21 cellular contexts compared by ENCODE assay signal in the genomic region with DNA sequence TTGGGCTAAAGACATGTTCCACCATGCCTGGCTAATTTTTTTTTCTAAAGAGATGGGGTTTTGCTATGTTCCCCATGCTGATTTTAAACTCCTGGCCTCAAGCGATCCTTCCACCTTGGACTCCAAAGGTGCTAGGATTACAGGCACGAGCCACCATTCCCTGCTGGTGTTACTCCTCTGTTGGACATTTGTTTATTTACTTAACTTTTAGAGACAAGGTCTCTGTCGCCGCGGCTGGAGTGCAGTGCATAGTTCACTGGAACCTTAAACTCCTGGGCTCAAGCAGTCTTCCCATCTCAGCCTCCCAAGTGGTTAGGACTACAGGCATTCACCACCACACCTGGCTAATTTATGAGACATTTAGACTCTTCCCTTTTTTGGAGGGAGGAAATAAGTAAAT. TPM values are rescaled to one million over a fixed set of nuclear protein-coding genes. Genes with fewer than 3 reads are reported as not detected.
DNase-seq lines count a peak whose midpoint lies in the region; ATAC-seq, FAIRE-seq and TF ChIP-seq lines count a peak whose summit lies in the region.
"Had no signal": no experiment of that assay in that cellular context is flagged by ENCODE, and none has a peak within 500 bp of the region (broad histone marks: within the 10 kb centered on the region; RNA-seq: fewer than 3 reads in every experiment).

No MANE protein-coding gene starts in this region.

- H3K9me3 Mint-ChIP-seq in chondrocyte (ENCODE audit: low read depth) (no peaks in the 10 kb centered on the region), progenitor cell of endocrine pancreas (ENCODE audit: low read depth) (no peaks in the 10 kb centered on the region)
- no peaks in the 10 kb centered on the region for H3K9me3 Mint-ChIP-seq in activated CD4-positive, alpha-beta memory T cell treated with anti-CD3 and anti-CD28 coated beads for 36 hours
- H3K9me3 Mint-ChIP-seq: CD4-positive, alpha-beta T cell; IgD-negative memory B cell had no signal

- in situ Hi-C loops in HepG2 (cut with HindIII; ENCODE audit: extremely low pct_ligation_motif_present, low pct_unique_long_range_greater_than_20kb): no loop called here

- H3K4me3 Mint-ChIP-seq in chondrocyte (ENCODE audit: unreplicated experiment) (no peak overlapping the region), progenitor cell of endocrine pancreas (ENCODE audit: low read depth) (no peak overlapping the region)
- no peak overlapping the region for H3K4me3 Mint-ChIP-seq in activated CD4-positive, alpha-beta memory T cell treated with anti-CD3 and anti-CD28 coated beads for 36 hours
- H3K4me3 Mint-ChIP-seq: CD4-positive, alpha-beta T cell; IgD-negative memory B cell had no signal

- no peak for TF ChIP-seq RAD21 in HepG2 (CRISPR knock-in tag; IDR thresholded peaks at IDR 0.05)

- TF ChIP-seq CTCF in chondrocyte (IDR thresholded peaks at IDR 0.05) (no peak), HepG2 (CRISPR knock-in tag; IDR thresholded peaks at IDR 0.05) (no peak), progenitor cell of endocrine pancreas (IDR thresholded peaks at IDR 0.05; ENCODE audit: unreplicated experiment) (no peak)

- no peaks in the 10 kb centered on the region for H3K9me3 ChIP-seq in HUES6 (ENCODE audit: control insufficient read depth, insufficient read depth, low read depth, low read length)
- H3K9me3 ChIP-seq in HepG2 (ENCODE audit: low read length): no peaks in the 10 kb centered on the region
- H3K9me3 ChIP-seq: Caco-2 had no signal

- no TSS peak for BruUV-seq in HepG2 (replicated peaks; lab: Mats Ljungman, UMichigan)

- H3K27ac ChIP-seq in HUES6 (ENCODE audit: low read depth, low read length): peak overlapping the region; percentile 23; the same call in 1 of the 2 replicates
- peak overlapping the region; percentile 40 for H3K27ac ChIP-seq in HepG2 (ENCODE audit: extremely low read length, insufficient read depth, low read length)
- H3K27ac ChIP-seq: C4-2B, HL-60 had no signal

- H2AFZ ChIP-seq in HepG2 (ENCODE audit: low read length): no peak overlapping the region

- ATAC-seq in HepG2: peak; percentile 87

- DNase-seq in chondrocyte (ENCODE audit: low spot score) (no peak), HepG2 (ENCODE audit: low spot score) (peak; percentile 31), progenitor cell of endocrine pancreas (ENCODE audit: low spot score, unreplicated experiment) (no peak), GM03348 (ENCODE audit: low spot score) (no peak), H4 (ENCODE audit: low spot score) (no peak), hippocampal formation (lab: John Stamatoyannopoulos, UW) (no peak)
- DNase-seq in activated CD4-positive, alpha-beta memory T cell treated with anti-CD3 and anti-CD28 coated beads for 36 hours: no peak
- DNase-seq: ACHN; AML-193; Caco-2; CD4-positive, alpha-beta T cell; HCEC 1CT; KBM-7 had no signal

- no peaks in the 10 kb centered on the region for H3K79me2 ChIP-seq in HepG2 (ENCODE audit: insufficient read depth, low read length)

- POLR2A ChIA-PET in HepG2 (lab: Yijun Ruan, JAX): interaction anchor here (1.7 kb wide), 1 partner anchor 39 kb away, joined by 3 read pairs; the partner anchor contains the start of gene CCAR1
- POLR2A ChIA-PET in activated CD4-positive, alpha-beta memory T cell treated with anti-CD3 and anti-CD28 coated beads for 36 hours (lab: Charles Lee): interaction anchor here (0.6 kb wide), 2 partner anchors 140 to 221 kb away, joined by 3 to 5 read pairs; no protein-coding TSS in a partner anchor

- TF ChIP-seq EP300 in HepG2 (IDR thresholded peaks at IDR 0.05; ENCODE audit: low read depth in 2 of 2, low read length in 2 of 2): no peak
- no peak for TF ChIP-seq EP300 in HepG2 (CRISPR knock-in tag; IDR thresholded peaks at IDR 0.05; ENCODE audit: borderline replicate concordance)

- peak; percentile 61 for FAIRE-seq in HepG2 (lab: Jason Lieb, UNC)
- FAIRE-seq: A204.1, D721Med, G401.6, H54 had no signal

- H3K27me3 Mint-ChIP-seq in chondrocyte (ENCODE audit: low read depth) (no peaks in the 10 kb centered on the region), progenitor cell of endocrine pancreas (no peaks in the 10 kb centered on the region)
- H3K27me3 Mint-ChIP-seq in activated CD4-positive, alpha-beta memory T cell treated with anti-CD3 and anti-CD28 coated beads for 36 hours: no peaks in the 10 kb centered on the region
- H3K27me3 Mint-ChIP-seq: CD4-positive, alpha-beta T cell; IgD-negative memory B cell had no signal

- H3K27ac Mint-ChIP-seq in chondrocyte (ENCODE audit: unreplicated experiment) (peak overlapping the region; percentile 17), progenitor cell of endocrine pancreas (peak overlapping the region; percentile 78)
- H3K27ac Mint-ChIP-seq in activated CD4-positive, alpha-beta memory T cell treated with anti-CD3 and anti-CD28 coated beads for 36 hours: no peak overlapping the region
- H3K27ac Mint-ChIP-seq: CD4-positive, alpha-beta T cell; IgD-negative memory B cell had no signal

- no peak for TF ChIP-seq POLR2A in HepG2 (IDR thresholded peaks at IDR 0.05; ENCODE audit: insufficient read depth in 1 of 2, low read depth in 2 of 2, low read length in 2 of 2)

- H3K4me1 ChIP-seq in HUES6 (ENCODE audit: control insufficient read depth, insufficient read depth, low read length) (no peaks in the 10 kb centered on the region), HepG2 (ENCODE audit: insufficient read depth, low read length) (peaks cover 18% of the 10 kb centered on the region)
- H3K4me1 ChIP-seq: Caco-2 had no signal

- CTCF ChIA-PET in HepG2 (lab: Yijun Ruan, JAX; ENCODE audit: low intra/inter-chr PET ratio, low total read pairs): no interaction called here
- CTCF ChIA-PET in activated CD4-positive, alpha-beta memory T cell treated with anti-CD3 and anti-CD28 coated beads for 36 hours (lab: Charles Lee): no interaction called here

- no peak overlapping the region for H3K4me3 ChIP-seq in HUES6 (ENCODE audit: low read depth, low read length)
- H3K4me3 ChIP-seq in HepG2 (replicated peaks in 1 of 3; ENCODE audit: insufficient read depth in 1 of 3, low read depth in 2 of 3, low read length in 3 of 3): no peak overlapping the region; a peak in 1 of 6 replicates

- H3K4me1 Mint-ChIP-seq in chondrocyte (ENCODE audit: low read depth): no peaks in the 10 kb centered on the region
- no peaks in the 10 kb centered on the region for H3K4me1 Mint-ChIP-seq in progenitor cell of endocrine pancreas (ENCODE audit: low read depth)
- no peaks in the 10 kb centered on the region for H3K4me1 Mint-ChIP-seq in activated CD4-positive, alpha-beta memory T cell treated with anti-CD3 and anti-CD28 coated beads for 36 hours (ENCODE audit: low read depth)

- peak overlapping the region; percentile 14; the same call in 1 of the 2 replicates for H3K4me2 ChIP-seq in HepG2 (ENCODE audit: low read depth, low read length)

- H3K9ac ChIP-seq in HUES6 (ENCODE audit: low read length) (no peak overlapping the region), HepG2 (ENCODE audit: insufficient read depth, low read depth, low read length) (no peak overlapping the region)

- H3K36me3 ChIP-seq in HUES6 (ENCODE audit: control insufficient read depth, insufficient read depth, low read length): peaks cover 94% of the 10 kb centered on the region
- peaks cover 13 to 62% of the 10 kb centered on the region in 2 experiments for H3K36me3 ChIP-seq in HepG2 (replicated peaks in 1 of 2; ENCODE audit: control insufficient read depth in 1 of 2, insufficient read depth in 2 of 2, low read length in 2 of 2)

- H3K27me3 ChIP-seq in HUES6 (ENCODE audit: control insufficient read depth, insufficient read depth, low read length) (no peaks in the 10 kb centered on the region), HepG2 (ENCODE audit: control insufficient read depth in 1 of 2, insufficient read depth in 2 of 2, low read length in 2 of 2) (no peaks in the 10 kb centered on the region)

- no peaks in the 10 kb centered on the region for H4K20me1 ChIP-seq in HepG2 (ENCODE audit: insufficient read depth, low read length)

- 22% methylated on average over 5 of the region's 5 CpGs for WGBS in HepG2 (ENCODE audit: low lambda C conversion rate)

- H3K36me3 Mint-ChIP-seq in chondrocyte (ENCODE audit: low read depth) (peaks cover 34% of the 10 kb centered on the region), progenitor cell of endocrine pancreas (ENCODE audit: insufficient read depth) (peaks cover 29% of the 10 kb centered on the region)
- peaks cover 29% of the 10 kb centered on the region for H3K36me3 Mint-ChIP-seq in activated CD4-positive, alpha-beta memory T cell treated with anti-CD3 and anti-CD28 coated beads for 36 hours

- intact Hi-C loops in HepG2 (cut with micrococcal nuclease; ENCODE audit: unreplicated experiment): loop anchor here (2.0 kb wide), 1 partner anchor 137 kb away; no protein-coding TSS in a partner anchor
- intact Hi-C loops in activated CD4-positive, alpha-beta memory T cell treated with anti-CD3 and anti-CD28 coated beads for 36 hours (cut with micrococcal nuclease): no loop called here

RNA-seq across cellular contexts. Expression of gene CCAR1, which starts 38.9 kb away (rescaled TPM):
- total RNA-seq in chondrocyte (46.2 to 57.6 TPM (median 54.8 TPM) in 3 replicates), HepG2 (2016; rRNA removed; fragmentation: Illumina TruSeq; extraction: Trizol) (81.6 and 104 TPM in 2 replicates), progenitor cell of endocrine pancreas (150 and 156 TPM in 2 replicates)
- 33.8 and 37.3 TPM in 2 replicates for total RNA-seq in HepG2 (2016; cell fraction: cytosol; rRNA removed; fragmentation: Illumina TruSeq; extraction: Trizol; ENCODE audit: low read depth)
- total RNA-seq in HepG2 (2016; cell fraction: insoluble cytoplasmic fraction; rRNA removed; fragmentation: Illumina TruSeq; extraction: Trizol): 77.0 and 96.0 TPM in 2 replicates
- total RNA-seq in HepG2 (2016; cell fraction: membrane; rRNA removed; fragmentation: Illumina TruSeq; extraction: Trizol): 31.6 and 34.4 TPM in 2 replicates
- total RNA-seq in HepG2 (2016; cell fraction: nucleus; rRNA removed; fragmentation: Illumina TruSeq; extraction: Trizol): 76.9 and 84.6 TPM in 2 replicates
- polyA plus RNA-seq in HepG2 (2011; rRNA removed): 54.2 and 74.5 TPM in 2 replicates
- 31.8 and 34.2 TPM in 2 replicates for polyA plus RNA-seq in HepG2 (2011; cell fraction: cytosol; rRNA removed)
- 59.5 and 83.3 TPM in 2 replicates for polyA plus RNA-seq in HepG2 (2011; cell fraction: nucleus; rRNA removed)
- polyA plus RNA-seq in HepG2 (2012): 27.3 and 47.5 TPM in 2 replicates
- polyA plus RNA-seq in HepG2 (2016; cell fraction: cytosol; fragmentation: Illumina TruSeq; extraction: Trizol; ENCODE audit: low read depth): 4.6 and 6.3 TPM in 2 replicates
- 133 and 144 TPM in 2 replicates for polyA plus RNA-seq in HepG2 (2016; cell fraction: insoluble cytoplasmic fraction; fragmentation: Illumina TruSeq; extraction: Trizol; ENCODE audit: low read depth)
- polyA plus RNA-seq in HepG2 (2016; cell fraction: membrane; fragmentation: Illumina TruSeq; extraction: Trizol; ENCODE audit: low read depth): 11.6 and 13.0 TPM in 2 replicates
- 172 and 183 TPM in 2 replicates for polyA plus RNA-seq in HepG2 (2016; cell fraction: nucleus; fragmentation: Illumina TruSeq; extraction: Trizol; ENCODE audit: insufficient read depth, low read depth)
- 87.1 and 175 TPM in 2 replicates for polyA minus RNA-seq in HepG2 (2011; rRNA and poly(A)+ RNA removed; ENCODE audit: low replicate concordance)
- polyA minus RNA-seq in HepG2 (2011; cell fraction: cytosol; rRNA and poly(A)+ RNA removed): 16.8 and 18.1 TPM in 2 replicates
- 78.9 and 99.3 TPM in 2 replicates for polyA minus RNA-seq in HepG2 (2011; cell fraction: nucleus; rRNA and poly(A)+ RNA removed)
- 18.7 and 29.3 TPM in 2 replicates for total RNA-seq in H4 (2014; rRNA removed; shearing (Covaris generic))
- 10 to 100 TPM; 72.7 to 74.4 TPM for total RNA-seq in activated CD4-positive, alpha-beta memory T cell treated with anti-CD3 and anti-CD28 coated beads for 36 hours
